Comparison of ENCODE assay signal across 27 cellular contexts in genomic region chr5:40559306-40559705, GRCh38.
"Had no signal": no experiment of that assay in that cellular context is flagged by ENCODE, and none has a peak within 500 bp of the region (broad histone marks: within the 10 kb centered on the region; RNA-seq: fewer than 3 reads in every experiment).

No MANE protein-coding gene starts in this region.

- H3K27me3 ChIP-seq: left lung, ovary, suprapubic skin, tibial artery, upper lobe of right lung had no signal

- H3K4me3 Mint-ChIP-seq: naive thymus-derived CD4-positive, alpha-beta T cell; natural killer cell treated with Interleukin-12 subunit alpha and Interleukin-12 subunit beta and Interleukin-15 and Interleukin-18, amount 100 ng/mL, for 72 hours; stimulated activated effector memory CD8-positive, alpha-beta T cell treated with anti-CD3 and anti-CD28 coated beads, Interleukin-12 subunit alpha, Interleukin-12 subunit beta, amount 100 ng/mL, for 72 hours; stimulated activated naive CD8-positive, alpha-beta T cell treated with anti-CD3 and anti-CD28 coated beads, Interleukin-15, Interleukin-2, amounts not matched to agents 100 ng/mL and 50 ng/mL, for 24 hours had no signal

- H3K4me3 ChIP-seq: left lung, lower lobe of right lung, mucosa of descending colon, ovary, skin epidermis, suprapubic skin, thoracic aorta, tibial artery, upper lobe of right lung had no signal

- H3K27ac Mint-ChIP-seq: naive thymus-derived CD4-positive, alpha-beta T cell; natural killer cell treated with Interleukin-12 subunit alpha and Interleukin-12 subunit beta and Interleukin-15 and Interleukin-18, amount 100 ng/mL, for 72 hours; progenitor cell of endocrine pancreas; stimulated activated effector memory CD8-positive, alpha-beta T cell treated with anti-CD3 and anti-CD28 coated beads, Interleukin-12 subunit alpha, Interleukin-12 subunit beta, amount 100 ng/mL, for 72 hours; stimulated activated naive CD8-positive, alpha-beta T cell treated with anti-CD3 and anti-CD28 coated beads, Interleukin-15, Interleukin-2, amounts not matched to agents 100 ng/mL and 50 ng/mL, for 24 hours had no signal

- FAIRE-seq: kidney had no signal

- H3K36me3 ChIP-seq: left lung, lower lobe of right lung, ovary, suprapubic skin, thoracic aorta, tibial artery, upper lobe of right lung had no signal

- H3K9me3 ChIP-seq: lower lobe of right lung, mucosa of descending colon, ovary, suprapubic skin, tibial artery, upper lobe of right lung had no signal

- H3K27ac ChIP-seq: left lung, lower lobe of right lung, ovary, skin epidermis, suprapubic skin, thoracic aorta, tibial artery, upper lobe of right lung had no signal

- H3K27me3 Mint-ChIP-seq: naive thymus-derived CD4-positive, alpha-beta T cell; natural killer cell treated with Interleukin-12 subunit alpha and Interleukin-12 subunit beta and Interleukin-15 and Interleukin-18, amount 100 ng/mL, for 72 hours; progenitor cell of endocrine pancreas; stimulated activated naive CD8-positive, alpha-beta T cell treated with anti-CD3 and anti-CD28 coated beads, Interleukin-15, Interleukin-2, amounts not matched to agents 100 ng/mL and 50 ng/mL, for 24 hours had no signal

- H3K36me3 Mint-ChIP-seq: stimulated activated effector memory CD8-positive, alpha-beta T cell treated with anti-CD3 and anti-CD28 coated beads, Interleukin-12 subunit alpha, Interleukin-12 subunit beta, amount 100 ng/mL, for 72 hours had no signal

- DNase-seq: hippocampal formation; kidney; left colon; left lung; lower lobe of right lung; mesendoderm; midbrain; mucosa of descending colon; naive thymus-derived CD4-positive, alpha-beta T cell; ovary; retina; right cardiac atrium; stimulated activated CD4-positive, alpha-beta T cell treated with anti-CD3 and anti-CD28 coated beads, Interleukin-12 subunit alpha, Interleukin-12 subunit beta, amount 100 ng/mL, for 4 hours; stimulated activated CD4-positive, alpha-beta T cell treated with anti-CD3 and anti-CD28 coated beads, Interleukin-15, amount 100 ng/mL, for 24 hours; stimulated activated CD4-positive, alpha-beta T cell treated with anti-CD3 and anti-CD28 coated beads, Interleukin-2, amount 100 ng/mL, for 24 hours; stimulated activated CD4-positive, alpha-beta T cell treated with anti-CD3 and anti-CD28 coated beads, Interleukin-4, amount 100 ng/mL, for 1 hour; stimulated activated naive CD4-positive, alpha-beta T cell; tibial artery; trophoblast cell; upper lobe of right lung had no signal

- H3K4me1 ChIP-seq: left lung, lower lobe of right lung, suprapubic skin, tibial artery, upper lobe of right lung had no signal
